18 cellular contexts compared by ENCODE assay signal in the genomic region with DNA sequence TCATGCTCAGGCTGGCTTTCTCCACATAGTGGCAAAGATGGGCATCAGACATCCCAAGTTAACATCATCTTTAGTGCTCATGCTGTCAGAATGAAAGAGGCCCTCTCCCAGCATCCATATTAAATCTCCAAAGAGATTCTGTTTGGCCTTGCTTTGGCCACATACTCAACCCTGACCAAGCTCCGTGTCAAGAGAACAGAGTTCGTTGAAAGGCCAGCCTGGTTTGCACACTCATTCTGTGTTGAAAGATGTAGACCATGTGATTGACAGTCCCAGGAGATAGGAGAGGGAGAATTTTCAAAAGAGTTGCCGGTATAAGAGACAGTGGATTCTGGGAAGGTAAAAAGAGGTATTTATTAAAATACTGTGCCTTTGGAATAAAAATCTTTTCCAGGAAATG. TPM values are rescaled to one million over a fixed set of nuclear protein-coding genes. Genes with fewer than 3 reads are reported as not detected.
DNase-seq lines count a peak whose midpoint lies in the region; ATAC-seq and TF ChIP-seq lines count a peak whose summit lies in the region.
"Had no signal": no experiment of that assay in that cellular context is flagged by ENCODE, and none has a peak within 500 bp of the region (broad histone marks: within the 10 kb centered on the region; RNA-seq: fewer than 3 reads in every experiment).

No MANE protein-coding gene starts in this region.

- H3K79me2 ChIP-seq in PC-9 (ENCODE audit: low read depth), result peaks cover 51% of the 10 kb centered on the region
- H3K79me2 ChIP-seq: parathyroid adenoma had no signal

- ATAC-seq in omental fat pad (ENCODE audit: low FRiP score) (peak; percentile 55), HG03135 (IDR thresholded peaks at IDR 0.05; ENCODE audit: unreplicated experiment) (no peak)
- ATAC-seq: activated CD4-positive, CD25-positive, alpha-beta regulatory T cell treated with anti-CD3 and anti-CD28 coated beads, Interleukin-2, amount 50 U/mL, for 24 hours; esophagus mucosa; left lung had no signal

- peaks cover 31% of the 10 kb centered on the region for H3F3A ChIP-seq in PC-9 (ENCODE audit: insufficient read depth, low read depth)

- peak; percentile 55 for DNase-seq in EH (ENCODE audit: low read depth)
- DNase-seq in PC-9, result no peak
- peak; percentile 61 for DNase-seq in epithelial cell of esophagus (ENCODE audit: low read depth)
- DNase-seq in omental fat pad (ENCODE audit: low spot score), result no peak
- DNase-seq in islet precursor cell, result no peak
- DNase-seq in COLO668 (lab: John Stamatoyannopoulos, UW; ENCODE audit: unreplicated experiment), result no peak
- no peak for DNase-seq in DMS53 treated with DMSO at 0.1 percent for 48 hours (lab: John Stamatoyannopoulos, UW; ENCODE audit: unreplicated experiment)
- DNase-seq: activated gamma-delta T cell, anterior cingulate cortex, dermis blood vessel endothelial cell, left lung, NCI-H2107, NCI-H774, Right ventricle myocardium superior had no signal

- peak overlapping the region; percentile 70 for H3K4me2 ChIP-seq in PC-9

- CTCF ChIA-PET in PC-9 (lab: Charles Lee), result no interaction called here

- BruUV-seq in PC-9 (replicated peaks; lab: Mats Ljungman, UMichigan), result no TSS peak

- H3K9me3 ChIP-seq in PC-9 (ENCODE audit: insufficient read depth, low read depth), result peaks cover 22% of the 10 kb centered on the region
- H3K9me3 ChIP-seq: left lung had no signal

- peaks cover 45% of the 10 kb centered on the region; the same call in 1 of the 2 replicates for H3K36me3 ChIP-seq in PC-9 (ENCODE audit: low read depth)
- H3K36me3 ChIP-seq: left lung had no signal

- H4K20me1 ChIP-seq in PC-9 (ENCODE audit: insufficient read depth), result no peaks in the 10 kb centered on the region

- H3K27ac ChIP-seq in PC-9, result peak overlapping the region; percentile 89
- H3K27ac ChIP-seq: left lung, parathyroid adenoma had no signal

- no peak overlapping the region for H2AFZ ChIP-seq in PC-9
- H2AFZ ChIP-seq: parathyroid adenoma had no signal

- POLR2A ChIA-PET in PC-9 (lab: Charles Lee; ENCODE audit: unreplicated experiment), result interaction anchor here (0.6 to 1.7 kb wide), 3 partner anchors 10 to 263 kb away, joined by 3 to 10 read pairs (median 8); no protein-coding TSS in a partner anchor

- no peak overlapping the region for H3K4me3 ChIP-seq in PC-9
- no peak overlapping the region for H3K4me3 ChIP-seq in epithelial cell of esophagus (ENCODE audit: low read length)
- H3K4me3 ChIP-seq: left lung had no signal

- H3K9me2 ChIP-seq in PC-9 (ENCODE audit: insufficient read depth), result no peaks in the 10 kb centered on the region

- no peaks in the 10 kb centered on the region for H3K27me3 ChIP-seq in PC-9 (ENCODE audit: insufficient read depth, low read depth)
- H3K27me3 ChIP-seq: left lung had no signal

- TF ChIP-seq CTCF in PC-9 (conservative IDR thresholded peaks at IDR 0.05), result no peak
- TF ChIP-seq CTCF in epithelial cell of esophagus (IDR thresholded peaks at IDR 0.05; ENCODE audit: insufficient read depth, low read depth, low read length, missing control alignments), result no peak
- TF ChIP-seq CTCF in omental fat pad (IDR thresholded peaks at IDR 0.05), result no peak

- H3K4me1 ChIP-seq in PC-9 (replicated peaks; ENCODE audit: insufficient read depth), result peaks cover 52% of the 10 kb centered on the region
- H3K4me1 ChIP-seq: parathyroid adenoma had no signal

- intact Hi-C loops in PC-9 (cut with micrococcal nuclease; ENCODE audit: unreplicated experiment), result loop anchor here (2.0 to 5.0 kb wide), 4 partner anchors 229 to 374 kb away; no protein-coding TSS in a partner anchor

RNA-seq across cellular contexts. Expression of gene MET, which starts 19.7 kb away (rescaled TPM):
- total RNA-seq in PC-9 (2021) (237 and 287 TPM in 2 replicates), omental fat pad (10 to 100 TPM; 24.9 to 92.4 (median 54.4) TPM)

Comparison
In these comparisons a context has a peak if more than half of its experiments do, and no peak if none do; other contexts are left out.
1. DNase-seq: peak in EH (single experiment) and epithelial cell of esophagus (single experiment); none in PC-9 (0 of 2), omental fat pad (single experiment), islet precursor cell (single experiment), COLO668 (single experiment) and DMS53 treated with DMSO at 0.1 percent for 48 hours (single experiment).